Comparison of ENCODE assay signal across 20 cellular contexts in the genomic region with DNA sequence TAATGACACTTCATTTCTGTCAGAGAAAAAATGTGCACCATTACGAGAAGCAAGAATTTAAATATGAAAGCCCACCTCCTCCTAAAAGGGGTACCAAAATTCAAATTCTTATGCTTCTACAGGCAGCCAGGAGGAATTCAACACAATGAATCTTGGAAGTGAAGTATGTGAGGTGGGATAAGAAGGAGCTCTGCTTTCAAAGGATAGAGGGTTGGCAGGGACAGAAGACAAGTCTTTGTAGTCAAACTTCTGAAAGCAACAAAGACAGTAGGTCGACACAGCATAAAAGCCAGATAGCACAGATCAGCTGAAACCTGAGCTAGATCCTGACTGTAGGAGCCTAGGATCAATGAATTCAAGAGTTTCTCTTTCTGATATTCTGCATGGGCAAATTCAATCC. TPM values are rescaled to one million over a fixed set of nuclear protein-coding genes. Genes with fewer than 3 reads are reported as not detected.
DNase-seq lines count a peak whose midpoint lies in the region; ATAC-seq and TF ChIP-seq lines count a peak whose summit lies in the region.
"Had no signal": no experiment of that assay in that cellular context is flagged by ENCODE, and none has a peak within 500 bp of the region (broad histone marks: within the 10 kb centered on the region; RNA-seq: fewer than 3 reads in every experiment).

No MANE protein-coding gene starts in this region.

- H3K4me3 Mint-ChIP-seq in WTC11 (no peak overlapping the region), T-cell (no peak overlapping the region)
- no peak overlapping the region for H3K4me3 Mint-ChIP-seq in activated T-cell treated with anti-CD3 and anti-CD28 coated beads, Interleukin-2, amount 50 U/mL, for 4 hours
- H3K4me3 Mint-ChIP-seq: B cell; CD14-positive monocyte; CD4-positive, alpha-beta T cell; CD8-positive, alpha-beta memory T cell had no signal

- CTCF ChIA-PET in WTC11 (lab: Charles Lee) (no interaction called here), T-cell (lab: Charles Lee) (interaction anchor here in 1 of 2 donors (1.1 kb wide), 1 partner anchor 9 kb away, joined by 4 read pairs; no protein-coding TSS in a partner anchor)

- no peaks in the 10 kb centered on the region for H3K9me3 ChIP-seq in cardiac muscle cell (ENCODE audit: low read depth)
- no peaks in the 10 kb centered on the region for H3K9me3 ChIP-seq in heart left ventricle
- no peaks in the 10 kb centered on the region; the same call in 1 of the 2 replicates for H3K9me3 ChIP-seq in BE2C

- no peak overlapping the region for H3K9ac ChIP-seq in mesendoderm (ENCODE audit: low read length)
- H3K9ac ChIP-seq: BLaER1 treated with 17β-estradiol and CSF1 and Interleukin-3, amounts not matched to agents 10 nM and 100 nM had no signal

- no peak overlapping the region for H3K4me2 ChIP-seq in mesendoderm (ENCODE audit: low read length)
- H3K4me2 ChIP-seq: BLaER1 treated with 17β-estradiol and CSF1 and Interleukin-3, amounts not matched to agents 10 nM and 100 nM had no signal

- H3K36me3 Mint-ChIP-seq in WTC11 (peaks cover 36% of the 10 kb centered on the region), T-cell (peaks cover 62% of the 10 kb centered on the region)
- peaks cover 48% of the 10 kb centered on the region for H3K36me3 Mint-ChIP-seq in activated T-cell treated with anti-CD3 and anti-CD28 coated beads, Interleukin-2, amount 50 U/mL, for 4 hours (ENCODE audit: insufficient read depth)

- H3K27ac Mint-ChIP-seq in WTC11, result peak overlapping the region; percentile 71; the same call in 1 of the 2 replicates
- H3K27ac Mint-ChIP-seq in T-cell, result no peak overlapping the region
- H3K27ac Mint-ChIP-seq: B cell; CD14-positive monocyte; CD4-positive, alpha-beta T cell had no signal

- no peak overlapping the region for H3K4me3 ChIP-seq in cardiac muscle cell
- H3K4me3 ChIP-seq in heart left ventricle, result no peak overlapping the region
- H3K4me3 ChIP-seq in mesendoderm (ENCODE audit: low read length), result no peak overlapping the region
- no peak overlapping the region for H3K4me3 ChIP-seq in BE2C (ENCODE audit: low read depth, low read length)
- H3K4me3 ChIP-seq: BLaER1 treated with 17β-estradiol and CSF1 and Interleukin-3, amounts not matched to agents 10 nM and 100 nM; GM12878 had no signal

- TF ChIP-seq POLR2A in heart left ventricle (IDR thresholded peaks at IDR 0.05), result no peak

- POLR2A ChIA-PET in WTC11 (lab: Charles Lee) (no interaction called here), T-cell (lab: Charles Lee) (interaction anchor here in 1 of 2 donors (0.9 kb wide), 1 partner anchor 563 kb away, joined by 16 read pairs; the partner anchor contains the start of gene INTS4)

- intact Hi-C loops in heart left ventricle (cut with DNase I), result no loop called here

- H2AK5ac ChIP-seq in mesendoderm (ENCODE audit: low read length), result no peak overlapping the region

- peaks cover 9% of the 10 kb centered on the region for H3K79me2 ChIP-seq in mesendoderm (ENCODE audit: control insufficient read depth, insufficient read depth, low read length)

- TF ChIP-seq CTCF in cardiac muscle cell (IDR thresholded peaks at IDR 0.05; ENCODE audit: low read depth, low read length) (no peak), heart left ventricle (IDR thresholded peaks at IDR 0.05) (no peak), WTC11 (IDR thresholded peaks at IDR 0.05) (no peak), BE2C (IDR thresholded peaks at IDR 0.05; ENCODE audit: low read depth, low read length) (no peak)

- 43 to 61% (median 51%) methylated on average over 2 of the region's 2 CpGs for WGBS in heart left ventricle, 4 donors
- WGBS in mesendoderm (ENCODE audit: extremely low coverage, insufficient coverage, low lambda C conversion rate), result no CpG with 5 or more reads among the region's 2 CpGs

- H3K27me3 ChIP-seq in cardiac muscle cell (no peaks in the 10 kb centered on the region), heart left ventricle (no peaks in the 10 kb centered on the region), mesendoderm (ENCODE audit: insufficient read depth, low read length, poor library complexity) (no peaks in the 10 kb centered on the region), BE2C (no peaks in the 10 kb centered on the region)
- H3K27me3 ChIP-seq: BLaER1 treated with 17β-estradiol and CSF1 and Interleukin-3, amounts not matched to agents 10 nM and 100 nM had no signal

- H3K27me3 Mint-ChIP-seq in WTC11 (ENCODE audit: low read depth) (no peaks in the 10 kb centered on the region), T-cell (no peaks in the 10 kb centered on the region)
- no peaks in the 10 kb centered on the region for H3K27me3 Mint-ChIP-seq in activated T-cell treated with anti-CD3 and anti-CD28 coated beads, Interleukin-2, amount 50 U/mL, for 4 hours (ENCODE audit: low read depth)
- H3K27me3 Mint-ChIP-seq: B cell; CD4-positive, alpha-beta T cell; CD8-positive, alpha-beta memory T cell had no signal

- ATAC-seq in heart left ventricle (no peak), WTC11 (peak; percentile 55), T-cell (replicated peaks in 1 of 4) (no peak)
- no peak for ATAC-seq in activated T-cell treated with anti-CD3 and anti-CD28 coated beads, Interleukin-2, amount 50 U/mL, for 4 hours
- ATAC-seq: GM12878, HCT116 had no signal

- H4K5ac ChIP-seq in mesendoderm (ENCODE audit: low read length), result no peak overlapping the region

- H3K18ac ChIP-seq in mesendoderm (ENCODE audit: low read length), result no peak overlapping the region

- no peak overlapping the region for H3K4ac ChIP-seq in mesendoderm (ENCODE audit: low read depth, low read length)

- no peak overlapping the region for H2BK15ac ChIP-seq in mesendoderm (replicated peaks; ENCODE audit: low read depth)

- DNase-seq in cardiac muscle cell (ENCODE audit: low read depth in 1 of 2, low spot score in 1 of 2) (peak in 1 of 2 donors; percentile 53), heart left ventricle (no peak), WTC11 (ENCODE audit: low spot score) (no peak), mesendoderm (no peak), BE2C (no peak), T-cell (no peak)
- DNase-seq in activated T-cell treated with anti-CD3 and anti-CD28 coated beads, Interleukin-2, amount 50 U/mL, for 4 hours, result no peak
- DNase-seq: CD4-positive, alpha-beta T cell; CD8-positive, alpha-beta memory T cell; DMS 273 treated with DMSO at 0.1 percent for 48 hours; DMS79; EL; GDM1; H7 had no signal

- H3K4me1 Mint-ChIP-seq in WTC11 (peaks cover 49% of the 10 kb centered on the region), T-cell (peaks cover 30 to 42% (median 37%) of the 10 kb centered on the region in 3 donors)
- H3K4me1 Mint-ChIP-seq in activated T-cell treated with anti-CD3 and anti-CD28 coated beads, Interleukin-2, amount 50 U/mL, for 4 hours (ENCODE audit: low read depth), result peaks cover 32% of the 10 kb centered on the region

- H3K4me1 ChIP-seq in cardiac muscle cell (ENCODE audit: low read depth), result peaks cover 18% of the 10 kb centered on the region
- peaks cover 0 to 30% (median 19%) of the 10 kb centered on the region in 12 donors for H3K4me1 ChIP-seq in heart left ventricle
- no peaks in the 10 kb centered on the region for H3K4me1 ChIP-seq in mesendoderm (ENCODE audit: control insufficient read depth, low read depth, low read length)
- H3K4me1 ChIP-seq in BE2C, result no peaks in the 10 kb centered on the region; the same call in 1 of the 2 replicates

- H3K36me3 ChIP-seq in cardiac muscle cell, result no peaks in the 10 kb centered on the region
- H3K36me3 ChIP-seq in heart left ventricle, result peaks cover 0 to 28% (median 0%) of the 10 kb centered on the region in 9 donors
- H3K36me3 ChIP-seq in mesendoderm (ENCODE audit: control insufficient read depth, insufficient read depth, low read length), result no peaks in the 10 kb centered on the region
- peaks cover 50% of the 10 kb centered on the region for H3K36me3 ChIP-seq in BE2C

- H3K79me1 ChIP-seq in mesendoderm (ENCODE audit: low read length), result peaks cover 7% of the 10 kb centered on the region

- no peak overlapping the region for H2BK120ac ChIP-seq in mesendoderm (ENCODE audit: low read depth, low read length)

- H3K9me3 Mint-ChIP-seq in WTC11, result peaks cover 5% of the 10 kb centered on the region
- no peaks in the 10 kb centered on the region for H3K9me3 Mint-ChIP-seq in activated T-cell treated with anti-CD3 and anti-CD28 coated beads, Interleukin-2, amount 50 U/mL, for 4 hours
- no peaks in the 10 kb centered on the region for H3K9me3 Mint-ChIP-seq in T-cell
- H3K9me3 Mint-ChIP-seq: CD4-positive, alpha-beta T cell; CD8-positive, alpha-beta memory T cell had no signal

- H3K23ac ChIP-seq in mesendoderm (ENCODE audit: low read length), result no peak overlapping the region

- H4K8ac ChIP-seq in mesendoderm (ENCODE audit: low read depth, low read length), result peak overlapping the region; percentile 76

- H2BK5ac ChIP-seq in mesendoderm (ENCODE audit: low read length), result no peak overlapping the region

- H3K27ac ChIP-seq in cardiac muscle cell (peak overlapping the region; percentile 78), heart left ventricle (no peak overlapping the region), mesendoderm (ENCODE audit: low read depth, low read length) (no peak overlapping the region)
- H3K27ac ChIP-seq: 22Rv1; BLaER1 treated with 17β-estradiol and CSF1 and Interleukin-3, amounts not matched to agents 10 nM and 100 nM had no signal

- H3K56ac ChIP-seq in mesendoderm (ENCODE audit: low read length), result no peak overlapping the region

TF ChIP-seq in WTC11, 78 proteins besides CTCF, POLR2A, EP300 and RAD21 (continues in another document):
- TF ChIP-seq SMAD4 (CRISPR knock-in tag; IDR thresholded peaks at IDR 0.05), result no peak
- no peak for TF ChIP-seq NR3C1 (CRISPR knock-in tag; conservative IDR thresholded peaks at IDR 0.05; ENCODE audit: low read depth)
- TF ChIP-seq, protein P1, sequence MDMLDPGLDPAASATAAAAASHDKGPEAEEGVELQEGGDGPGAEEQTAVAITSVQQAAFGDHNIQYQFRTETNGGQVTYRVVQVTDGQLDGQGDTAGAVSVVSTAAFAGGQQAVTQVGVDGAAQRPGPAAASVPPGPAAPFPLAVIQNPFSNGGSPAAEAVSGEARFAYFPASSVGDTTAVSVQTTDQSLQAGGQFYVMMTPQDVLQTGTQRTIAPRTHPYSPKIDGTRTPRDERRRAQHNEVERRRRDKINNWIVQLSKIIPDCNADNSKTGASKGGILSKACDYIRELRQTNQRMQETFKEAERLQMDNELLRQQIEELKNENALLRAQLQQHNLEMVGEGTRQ (CRISPR knock-in tag; IDR thresholded peaks at IDR 0.05), result no peak
- TF ChIP-seq CREB1 (CRISPR knock-in tag; IDR thresholded peaks at IDR 0.05), result no peak
- no peak for TF ChIP-seq IRF2 (CRISPR knock-in tag; IDR thresholded peaks at IDR 0.05; ENCODE audit: borderline replicate concordance, low read depth)
- no peak for TF ChIP-seq NR2C2 (CRISPR knock-in tag; IDR thresholded peaks at IDR 0.05)

RNA-seq across cellular contexts. Expression of gene NARS2, which starts 17.4 kb away (rescaled TPM):
- total RNA-seq in cardiac muscle cell, result 22.2 and 27.2 TPM in 2 replicates
- 40.5 and 45.6 TPM in 2 replicates for polyA plus RNA-seq in cardiac muscle cell
- 10 to 100 TPM in 8 of 9 donors, 1 to 10 TPM in 1; 9.9 to 18.1 (median 15.5) TPM for total RNA-seq in heart left ventricle
- polyA plus RNA-seq in heart left ventricle, result 10 to 100 TPM; 16.2 to 23.2 TPM
- total RNA-seq in WTC11 (2021), result 36.4 to 42.8 TPM (median 42.6 TPM) in 3 replicates
- polyA plus RNA-seq in mesendoderm (2013, experiment 1 of 2), result 32.7 TPM
- polyA plus RNA-seq in mesendoderm (2013, experiment 2 of 2), result 31.4 TPM
- polyA plus RNA-seq in BE2C (2012; ENCODE audit: insufficient read depth, insufficient read length, low read depth), result 27.6 TPM
- 10 to 100 TPM; 15.6 to 25.3 (median 23.2) TPM for total RNA-seq in activated T-cell treated with anti-CD3 and anti-CD28 coated beads, Interleukin-2, amount 50 U/mL, for 4 hours
- total RNA-seq in T-cell, result 10 to 100 TPM; 12.1 to 17.6 (median 13.3) TPM
